ENCODE assay signal across 12 cellular contexts in the genomic region with DNA sequence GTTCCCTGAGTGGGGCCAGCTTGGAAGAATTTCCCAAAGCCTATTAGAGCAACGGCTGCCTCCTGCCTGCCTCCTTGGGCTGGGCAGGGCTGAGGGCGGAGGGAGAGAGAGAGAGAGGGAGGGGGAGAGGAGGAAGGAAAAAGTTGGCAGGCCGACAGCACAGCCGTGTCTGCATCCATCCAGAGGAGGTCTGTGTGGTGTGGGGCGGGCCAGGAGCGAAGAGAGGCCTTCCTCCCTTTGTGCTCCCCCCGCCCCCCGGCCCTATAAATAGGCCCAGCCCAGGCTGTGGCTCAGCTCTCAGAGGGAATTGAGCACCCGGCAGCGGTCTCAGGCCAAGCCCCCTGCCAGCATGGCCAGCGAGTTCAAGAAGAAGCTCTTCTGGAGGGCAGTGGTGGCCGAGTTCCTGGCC. TPM values are rescaled to one million over a fixed set of nuclear protein-coding genes. Genes with fewer than 3 reads are reported as not detected.
DNase-seq lines count a peak whose midpoint lies in the region; ATAC-seq, FAIRE-seq and TF ChIP-seq lines count a peak whose summit lies in the region.
"Had no signal": no experiment of that assay in that cellular context is flagged by ENCODE, and none has a peak within 500 bp of the region (broad histone marks: within the 10 kb centered on the region; RNA-seq: fewer than 3 reads in every experiment).

TSS of gene AQP1 (plus strand) at position 293 of the 409 bp plus-strand sequence. CDS start at position 350, 57 bp downstream.

- 0 out of 3 replicates have a peak, but pooled peaks have one; percentile 9 for ATAC-seq in GM23338
- no peak for ATAC-seq in HG03196 (IDR thresholded peaks at IDR 0.05; ENCODE audit: unreplicated experiment)

- H3K36me3 ChIP-seq in GM23338 (ENCODE audit: insufficient read depth) (no peaks in the 10 kb centered on the region), small intestine (ENCODE audit: control insufficient read depth in 2 of 2, insufficient read depth in 2 of 2, low read length in 2 of 2) (no peaks in the 10 kb centered on the region)

- peaks cover 10% of the 10 kb centered on the region for H3K27me3 Mint-ChIP-seq in GM23338 (ENCODE audit: insufficient read depth, low read depth, poor library complexity)

- no peaks in the 10 kb centered on the region; the same call in 2 of the 3 replicates for H3K36me3 Mint-ChIP-seq in GM23338 (ENCODE audit: low read depth)

- H3K9me3 Mint-ChIP-seq in GM23338: no peaks in the 10 kb centered on the region

- WGBS in small intestine, 3 donors: 5 to 16% (median 12%) methylated on average over 11 to 12 of the region's 12 CpGs

- TF ChIP-seq CTCF in GM23338 (conservative IDR thresholded peaks at IDR 0.05; ENCODE audit: low read depth in 2 of 2) (no peak), choroid plexus epithelial cell (conservative IDR thresholded peaks at IDR 0.05; ENCODE audit: low read depth, low read length) (no peak)

- no peak within 1 kb of the TSS for H3K27ac Mint-ChIP-seq in GM23338

- H4K20me1 ChIP-seq in GM23338 (replicated peaks; ENCODE audit: insufficient read depth): no peaks in the 10 kb centered on the region

- no peak for TF ChIP-seq POLR2A in GM12891 (IDR thresholded peaks at IDR 0.05; ENCODE audit: low read depth, low read length)

- H3K27me3 ChIP-seq in GM23338 (ENCODE audit: insufficient read depth) (no peaks in the 10 kb centered on the region), small intestine (ENCODE audit: control insufficient read depth in 2 of 2, insufficient read depth in 2 of 2, low read length in 2 of 2) (no peaks in the 10 kb centered on the region)

- H3K9me2 ChIP-seq in GM23338 (ENCODE audit: insufficient read depth): no peaks in the 10 kb centered on the region

- no peak within 1 kb of the TSS for H3K4me3 Mint-ChIP-seq in GM23338

- H3K27ac ChIP-seq in GM23338 (ENCODE audit: low read depth) (no peak within 1 kb of the TSS), small intestine (ENCODE audit: low read depth in 1 of 2, low read length in 1 of 2) (peak within 1 kb of the TSS; percentile 56 to 88)

- H3K79me2 ChIP-seq in GM23338 (replicated peaks; ENCODE audit: insufficient read depth): no peaks in the 10 kb centered on the region

- DNase-seq in GM23338 (ENCODE audit: low spot score) (no peak), choroid plexus epithelial cell (ENCODE audit: low read depth) (peak; percentile 53), left kidney (ENCODE audit: low read depth, low spot score) (peak; percentile 73), small intestine (peak; percentile 79), NCI-H187 (lab: John Stamatoyannopoulos, UW) (no peak), GM12891 (ENCODE audit: insufficient read length, low spot score) (no peak), NCI-H748 (lab: John Stamatoyannopoulos, UW; ENCODE audit: unreplicated experiment) (no peak)
- DNase-seq: activated naive CD4-positive, alpha-beta T cell treated with Interleukin-2 at 50 U/mL for 16 hours; DMS53; NCI-H1930; T1000 had no signal

- H3K4me3 ChIP-seq in GM23338 (no peak within 1 kb of the TSS), choroid plexus epithelial cell (ENCODE audit: low read depth, low read length) (no peak within 1 kb of the TSS), small intestine (ENCODE audit: low read depth in 1 of 2, low read length in 2 of 2) (peak within 1 kb of the TSS in 1 of 2 donors; percentile 24)

- H3K9me3 ChIP-seq in small intestine (ENCODE audit: control insufficient read depth, low read depth): no peaks in the 10 kb centered on the region

- H3K4me1 Mint-ChIP-seq in GM23338: peaks cover 27% of the 10 kb centered on the region

- H3K4me1 ChIP-seq in GM23338 (ENCODE audit: insufficient read depth): no peaks in the 10 kb centered on the region
- peaks cover 0 to 3% of the 10 kb centered on the region in 2 donors for H3K4me1 ChIP-seq in small intestine (ENCODE audit: control insufficient read depth in 2 of 2, insufficient read depth in 1 of 2, low read depth in 1 of 2, low read length in 1 of 2)

- no peak within 1 kb of the TSS for H2AFZ ChIP-seq in GM23338

- no peaks in the 10 kb centered on the region for H3F3A ChIP-seq in GM23338 (replicated peaks; ENCODE audit: low read depth)

- FAIRE-seq in small intestine (lab: Jason Lieb, UNC) (no peak), GM12891 (lab: Jason Lieb, UNC) (no peak)

- H3K4me2 ChIP-seq in GM23338: no peak within 1 kb of the TSS

TF ChIP-seq in GM12891, 5 proteins besides CTCF, POLR2A, EP300 and RAD21:
- TF ChIP-seq POU2F2 (IDR thresholded peaks at IDR 0.05; ENCODE audit: low read depth, low read length) (no peak), PAX5 (IDR thresholded peaks at IDR 0.05; ENCODE audit: insufficient read depth, low read length, severe bottlenecking) (no peak), TAF1 (IDR thresholded peaks at IDR 0.05; ENCODE audit: low read depth, low read length) (no peak), SPI1 (IDR thresholded peaks at IDR 0.05; ENCODE audit: low read depth, low read length) (no peak), POLR2AphosphoS5 (IDR thresholded peaks at IDR 0.05; ENCODE audit: low read depth, low read length) (no peak)

RNA-seq across cellular contexts. Expression of gene AQP1, which starts in this region (rescaled TPM):
- 0.28 TPM in 1 of 2 replicates, not detected in the other for total RNA-seq in GM23338 (2014; rRNA removed; shearing (Covaris generic))
- not detected in 2 replicates for polyA plus RNA-seq in GM23338 (2016; fragmentation: Nextera tagmentation; extraction: Ambion mirVana)
- polyA plus RNA-seq in small intestine: 100 to 1,000 TPM in 1 of 3 donors, 10 to 100 TPM in 2; 17.8 to 175 (median 19.9) TPM
- 0.09 TPM for polyA plus RNA-seq in GM12891 (2012; ENCODE audit: low read depth, missing spikeins)

Comparison
In these comparisons a context has a peak if more than half of its experiments do, and no peak if none do; other contexts are left out.
1. RNA of gene AQP1 (polyA plus RNA-seq): 17.8 to 175 TPM in small intestine; not detected in GM23338; every median in the first group is over 10 times any median in the second.
2. Peak in ATAC-seq in GM23338; RNA of the gene not detected or under 1 TPM.
3. DNase-seq: peak in choroid plexus epithelial cell (single experiment), left kidney (single experiment) and small intestine (single experiment); none in GM23338 (single experiment), NCI-H187 (0 of 2), GM12891 (single experiment) and NCI-H748 (single experiment).